In the genomic region with DNA sequence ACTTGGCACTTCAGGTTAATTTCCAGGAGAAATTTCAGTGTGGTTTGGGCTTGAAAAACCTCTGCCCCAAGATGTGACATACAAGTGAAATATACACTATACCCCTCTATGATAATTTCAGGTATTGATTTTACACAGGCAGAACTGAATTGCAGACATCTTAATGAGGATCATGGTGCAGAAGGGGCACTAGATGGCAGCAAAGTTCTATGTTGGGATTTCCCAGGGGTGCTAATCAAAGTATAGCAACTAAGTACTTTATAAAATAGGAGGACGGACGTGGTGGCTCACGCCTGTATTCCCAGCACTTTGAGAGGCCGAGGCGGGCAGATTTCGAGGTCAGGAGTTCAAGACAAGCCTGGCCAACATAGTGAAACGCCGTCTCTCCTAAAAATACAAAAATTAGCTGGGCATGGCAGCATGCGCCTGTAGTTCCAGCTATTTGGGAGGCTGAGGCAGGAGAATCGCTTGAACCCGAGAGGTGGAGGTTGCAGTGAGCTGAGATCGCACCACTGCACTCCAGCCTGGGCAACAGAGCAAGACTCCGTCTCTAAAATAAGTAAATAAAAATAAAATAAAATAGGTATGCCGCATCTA, we compare ENCODE assay signal across 8 cellular contexts.
DNase-seq lines count a peak whose midpoint lies in the region; ATAC-seq and TF ChIP-seq lines count a peak whose summit lies in the region.
"Not testable (repeated sequence)": the region's sequence is repeated elsewhere in the genome, so short reads cannot be mapped to it uniquely, and the experiment has no call there.

No MANE protein-coding gene starts in this region.

- not testable (repeated sequence) for H3K9me3 Mint-ChIP-seq in activated CD4-positive, alpha-beta T cell treated with anti-CD3 and anti-CD28 coated beads, Interleukin-2, amount 10 ng/mL, durations not matched to agents 7 days and 5 days

- H3K4me1 ChIP-seq in left lung, result not testable (repeated sequence)

- H3K27ac ChIP-seq in coronary artery, left lung: not testable (repeated sequence)

- peak; percentile 52 for DNase-seq in D341Med (ENCODE audit: low spot score)
- peak; percentile 43 for DNase-seq in NCI-H748 treated with DMSO at 0.1 percent for 48 hours (lab: John Stamatoyannopoulos, UW)
- peak; percentile 79 for DNase-seq in activated CD4-positive, alpha-beta T cell treated with anti-CD3 and anti-CD28 coated beads, Interleukin-2, amount 10 ng/mL, durations not matched to agents 7 days and 5 days
- not testable (repeated sequence) for DNase-seq in coronary artery (ENCODE audit: low spot score); left lung
- DNase-seq in stimulated activated CD8-positive, alpha-beta memory T cell treated with anti-CD3 and anti-CD28 coated beads, Interleukin-12 subunit alpha, Interleukin-12 subunit beta, amount 100 ng/mL, for 1 hour (ENCODE audit: low read depth), result peak; percentile 63

- CTCF ChIA-PET in activated CD4-positive, alpha-beta T cell treated with anti-CD3 and anti-CD28 coated beads, Interleukin-2, amount 10 ng/mL, durations not matched to agents 7 days and 5 days (lab: Charles Lee), result interaction anchor here (0.9 to 1.3 kb wide), 4 partner anchors 12 to 487 kb away, joined by 3 to 4 read pairs (median 3); no protein-coding TSS in a partner anchor

- not testable (repeated sequence) for H3K27ac Mint-ChIP-seq in activated CD4-positive, alpha-beta T cell treated with anti-CD3 and anti-CD28 coated beads, Interleukin-2, amount 10 ng/mL, durations not matched to agents 7 days and 5 days

- peaks cover 11% of the 10 kb centered on the region for H3K4me1 Mint-ChIP-seq in activated CD4-positive, alpha-beta T cell treated with anti-CD3 and anti-CD28 coated beads, Interleukin-2, amount 10 ng/mL, durations not matched to agents 7 days and 5 days

- H3K4me3 ChIP-seq in coronary artery, left lung: not testable (repeated sequence)

- not testable (repeated sequence) for H3K27me3 ChIP-seq in left lung

- not testable (repeated sequence) for H3K4me3 Mint-ChIP-seq in activated CD4-positive, alpha-beta T cell treated with anti-CD3 and anti-CD28 coated beads, Interleukin-2, amount 10 ng/mL, durations not matched to agents 7 days and 5 days

- not testable (repeated sequence) for H3K9me3 ChIP-seq in left lung

- peaks cover 23% of the 10 kb centered on the region for H3K27me3 Mint-ChIP-seq in activated CD4-positive, alpha-beta T cell treated with anti-CD3 and anti-CD28 coated beads, Interleukin-2, amount 10 ng/mL, durations not matched to agents 7 days and 5 days

- intact Hi-C loops in left lung (cut with DNase I), result loop anchor here in 1 of 2 donors (10.0 kb wide), 1 partner anchor 123 kb away; no protein-coding TSS in a partner anchor

- H3K36me3 Mint-ChIP-seq in activated CD4-positive, alpha-beta T cell treated with anti-CD3 and anti-CD28 coated beads, Interleukin-2, amount 10 ng/mL, durations not matched to agents 7 days and 5 days (ENCODE audit: low read depth), result not testable (repeated sequence)

- POLR2A ChIA-PET in activated CD4-positive, alpha-beta T cell treated with anti-CD3 and anti-CD28 coated beads, Interleukin-2, amount 10 ng/mL, durations not matched to agents 7 days and 5 days (lab: Charles Lee), result not testable (repeated sequence)

- TF ChIP-seq CTCF in coronary artery (IDR thresholded peaks at IDR 0.05), result peak; percentile 47
- TF ChIP-seq CTCF in left lung (IDR thresholded peaks at IDR 0.05), result peak; percentile 67 to 68

- ATAC-seq in GM21367 (IDR thresholded peaks at IDR 0.05; ENCODE audit: unreplicated experiment), result peak; percentile 89
- ATAC-seq in HG03521 (IDR thresholded peaks at IDR 0.05; ENCODE audit: unreplicated experiment), result peak; percentile 75
- ATAC-seq in left lung, result peak; percentile 91

- not testable (repeated sequence) for H3K36me3 ChIP-seq in left lung
